ENCODE assay signal across 7 cellular contexts in genomic region chr12:110072636-110073035, GRCh38. TPM values are rescaled to one million over a fixed set of nuclear protein-coding genes. Genes with fewer than 3 reads are reported as not detected.
DNase-seq lines count a peak whose midpoint lies in the region; ATAC-seq and TF ChIP-seq lines count a peak whose summit lies in the region.
"Not testable (repeated sequence)": the region's sequence is repeated elsewhere in the genome, so short reads cannot be mapped to it uniquely, and the experiment has no call there.

No MANE protein-coding gene starts in this region.

- H3K36me3 ChIP-seq in heart right ventricle; naive thymus-derived CD4-positive, alpha-beta T cell (ENCODE audit: control insufficient read depth in 2 of 3, insufficient read depth in 3 of 3, low read length in 3 of 3): not testable (repeated sequence)

- CTCF ChIA-PET in T-cell (lab: Charles Lee) = interaction anchor here in 1 of 2 donors (0.6 kb wide), 1 partner anchor 262 kb away, joined by 3 read pairs; no protein-coding TSS in a partner anchor
- CTCF ChIA-PET in naive thymus-derived CD4-positive, alpha-beta T cell (lab: Charles Lee) = not testable (repeated sequence)

- not testable (repeated sequence) for H3K9me3 Mint-ChIP-seq in T-cell; activated T-helper 17 cell treated with anti-CD3 and anti-CD28 coated beads, Interleukin-2, amount 50 U/mL, for 72 hours; naive thymus-derived CD4-positive, alpha-beta T cell; stimulated activated naive B cell treated with anti-CD40 and anti-IgM and Interleukin-4, amounts not matched to agents 10 μg/mL and 1 μg/mL and 100 μg/mL, for 72 hours

- intact Hi-C loops in heart right ventricle (cut with DNase I) = not testable (repeated sequence)
- intact Hi-C loops in naive thymus-derived CD4-positive, alpha-beta T cell (cut with micrococcal nuclease) = loop anchor here (1.0 to 10.0 kb wide), 2 partner anchors 24 to 332 kb away; partner anchors contain the start of genes C12orf76 (in 2 of the 2) and ANAPC7 (in 1 of the 2)

- H3K27ac ChIP-seq in caudate nucleus (ENCODE audit: low read depth, low read length) (peak overlapping the region; percentile 96), heart right ventricle (peak overlapping the region in 1 of 10 donors; percentile 7)
- H3K27ac ChIP-seq in naive thymus-derived CD4-positive, alpha-beta T cell (ENCODE audit: low read depth, low read length) = peak overlapping the region; percentile 51

- peak overlapping the region; percentile 81 to 93 (median 87) for H3K4me3 Mint-ChIP-seq in T-cell
- peak overlapping the region; percentile 98 for H3K4me3 Mint-ChIP-seq in activated T-helper 17 cell treated with anti-CD3 and anti-CD28 coated beads, Interleukin-2, amount 50 U/mL, for 72 hours
- H3K4me3 Mint-ChIP-seq in naive thymus-derived CD4-positive, alpha-beta T cell = peak overlapping the region; percentile 82 to 95 (median 90)
- peak overlapping the region; percentile 76 to 87 for H3K4me3 Mint-ChIP-seq in stimulated activated naive B cell treated with anti-CD40 and anti-IgM and Interleukin-4, amounts not matched to agents 10 μg/mL and 1 μg/mL and 100 μg/mL, for 72 hours

- H3K27me3 Mint-ChIP-seq in T-cell; activated T-helper 17 cell treated with anti-CD3 and anti-CD28 coated beads, Interleukin-2, amount 50 U/mL, for 72 hours; naive thymus-derived CD4-positive, alpha-beta T cell; stimulated activated naive B cell treated with anti-CD40 and anti-IgM and Interleukin-4, amounts not matched to agents 10 μg/mL and 1 μg/mL and 100 μg/mL, for 72 hours: not testable (repeated sequence)

- H3K4me1 ChIP-seq in heart right ventricle = peaks cover 0 to 10% (median 0%) of the 10 kb centered on the region in 9 donors
- not testable (repeated sequence) for H3K4me1 ChIP-seq in naive thymus-derived CD4-positive, alpha-beta T cell (ENCODE audit: control insufficient read depth in 2 of 2, insufficient read depth in 2 of 2, low read length in 2 of 2)

- H3K27ac Mint-ChIP-seq in T-cell = peak overlapping the region in 1 of 2 donors; percentile 92
- peak overlapping the region; percentile 90 for H3K27ac Mint-ChIP-seq in activated T-helper 17 cell treated with anti-CD3 and anti-CD28 coated beads, Interleukin-2, amount 50 U/mL, for 72 hours
- peak overlapping the region in 6 of 9 donors; percentile 54 to 94 (median 88) for H3K27ac Mint-ChIP-seq in naive thymus-derived CD4-positive, alpha-beta T cell
- H3K27ac Mint-ChIP-seq in stimulated activated naive B cell treated with anti-CD40 and anti-IgM and Interleukin-4, amounts not matched to agents 10 μg/mL and 1 μg/mL and 100 μg/mL, for 72 hours = not testable (repeated sequence)

- not testable (repeated sequence) for H3K27me3 ChIP-seq in heart right ventricle; naive thymus-derived CD4-positive, alpha-beta T cell (ENCODE audit: control insufficient read depth in 2 of 2, insufficient read depth in 2 of 2, low read length in 2 of 2)

- POLR2A ChIA-PET in T-cell (lab: Charles Lee) = not testable (repeated sequence)
- POLR2A ChIA-PET in naive thymus-derived CD4-positive, alpha-beta T cell (lab: Charles Lee) = interaction anchor here (0.7 kb wide), 1 partner anchor 13 kb away, joined by 3 read pairs; no protein-coding TSS in a partner anchor

- not testable (repeated sequence) for DNase-seq in GM12865 (ENCODE audit: low read depth); T-cell; heart right ventricle; naive thymus-derived CD4-positive, alpha-beta T cell; stimulated activated naive B cell treated with anti-CD40 and anti-IgM and Interleukin-4, amounts not matched to agents 10 μg/mL and 1 μg/mL and 100 μg/mL, for 72 hours
- DNase-seq in caudate nucleus (lab: John Stamatoyannopoulos, UW) = peak in 7 of 61 donors; percentile 2 to 48 (median 28)

- H3K4me1 Mint-ChIP-seq in T-cell = peaks cover 25 to 37% (median 31%) of the 10 kb centered on the region in 3 donors
- peaks cover 27% of the 10 kb centered on the region for H3K4me1 Mint-ChIP-seq in activated T-helper 17 cell treated with anti-CD3 and anti-CD28 coated beads, Interleukin-2, amount 50 U/mL, for 72 hours
- peaks cover 18 to 60% (median 35%) of the 10 kb centered on the region in 7 donors for H3K4me1 Mint-ChIP-seq in naive thymus-derived CD4-positive, alpha-beta T cell
- peaks cover 10 to 39% of the 10 kb centered on the region in 2 donors for H3K4me1 Mint-ChIP-seq in stimulated activated naive B cell treated with anti-CD40 and anti-IgM and Interleukin-4, amounts not matched to agents 10 μg/mL and 1 μg/mL and 100 μg/mL, for 72 hours

- not testable (repeated sequence) for TF ChIP-seq CTCF in GM12865 (IDR thresholded peaks at IDR 0.05; ENCODE audit: insufficient read depth, low read depth, low read length, missing control alignments); heart right ventricle (IDR thresholded peaks at IDR 0.05)

- ATAC-seq in T-cell (replicated peaks in 1 of 4); activated T-helper 17 cell treated with anti-CD3 and anti-CD28 coated beads, Interleukin-2, amount 50 U/mL, for 72 hours (replicated peaks); heart right ventricle; naive thymus-derived CD4-positive, alpha-beta T cell; stimulated activated naive B cell treated with anti-CD40 and anti-IgM and Interleukin-4, amounts not matched to agents 10 μg/mL and 1 μg/mL and 100 μg/mL, for 72 hours (replicated peaks): not testable (repeated sequence)

- 80 to 83% methylated on average over 9 of the region's 9 CpGs for WGBS in heart right ventricle, 2 donors

- H3K4me3 ChIP-seq in GM12865 (ENCODE audit: low read depth, low read length) (peak overlapping the region; percentile 51; the same call in 1 of the 2 replicates), heart right ventricle (peak overlapping the region in 6 of 10 donors; percentile 24 to 57 (median 44))
- peak overlapping the region; percentile 34 for H3K4me3 ChIP-seq in naive thymus-derived CD4-positive, alpha-beta T cell (ENCODE audit: low read length)

- not testable (repeated sequence) for H3K36me3 Mint-ChIP-seq in T-cell; activated T-helper 17 cell treated with anti-CD3 and anti-CD28 coated beads, Interleukin-2, amount 50 U/mL, for 72 hours (ENCODE audit: low read depth); stimulated activated naive B cell treated with anti-CD40 and anti-IgM and Interleukin-4, amounts not matched to agents 10 μg/mL and 1 μg/mL and 100 μg/mL, for 72 hours
- H3K36me3 Mint-ChIP-seq in naive thymus-derived CD4-positive, alpha-beta T cell = peaks cover 0 to 24% (median 0%) of the 10 kb centered on the region in 5 donors

- not testable (repeated sequence) for H3K9me3 ChIP-seq in heart right ventricle; naive thymus-derived CD4-positive, alpha-beta T cell (ENCODE audit: control insufficient read depth in 2 of 3, low read length in 3 of 3)

RNA-seq across cellular contexts. Expression of gene C12orf76, which starts 24.3 kb away (rescaled TPM):
- 10 to 100 TPM; 13.6 to 31.0 (median 28.5) TPM for total RNA-seq in T-cell
- 10 to 100 TPM in 1 of 2 donors, 1 to 10 TPM in 1; 9.9 to 16.3 TPM for total RNA-seq in activated T-helper 17 cell treated with anti-CD3 and anti-CD28 coated beads, Interleukin-2, amount 50 U/mL, for 72 hours
- 1 to 10 TPM; 3.7 to 8.3 (median 5.3) TPM for total RNA-seq in heart right ventricle
- 1 to 10 TPM; 5.9 to 7.8 TPM for polyA plus RNA-seq in heart right ventricle
- total RNA-seq in naive thymus-derived CD4-positive, alpha-beta T cell = 10 to 100 TPM; 14.6 to 28.7 (median 27.8) TPM
- 10 to 100 TPM; 14.3 to 21.0 TPM for polyA plus RNA-seq in naive thymus-derived CD4-positive, alpha-beta T cell

RNA-seq across cellular contexts. Expression of gene IFT81, which starts 51.5 kb away (rescaled TPM):
- total RNA-seq in T-cell (1 to 10 TPM in 4 of 5 donors, under 1 TPM in 1; 0.73 to 2.3 (median 1.5) TPM), heart right ventricle (10 to 100 TPM in 2 of 10 donors, 1 to 10 TPM in 8; 7.5 to 11.7 (median 8.5) TPM)
- total RNA-seq in activated T-helper 17 cell treated with anti-CD3 and anti-CD28 coated beads, Interleukin-2, amount 50 U/mL, for 72 hours = 1 to 10 TPM; 2.4 to 3.4 TPM
- 1 to 10 TPM; 5.1 TPM for polyA plus RNA-seq in heart right ventricle
- 1 to 10 TPM in 4 of 5 experiments, under 1 TPM in 1; 0.66 to 1.3 (median 1.3) TPM for total RNA-seq in naive thymus-derived CD4-positive, alpha-beta T cell
- under 1 TPM; 0.72 to 0.99 TPM for polyA plus RNA-seq in naive thymus-derived CD4-positive, alpha-beta T cell
